ENCODE assay signal across 24 cellular contexts in genomic region chr3:125151916-125152315, GRCh38.
A peak's percentile ranks its signal among the peaks of the same experiment; 100 is the strongest.
DNase-seq lines count a peak whose midpoint lies in the region; ATAC-seq and TF ChIP-seq lines count a peak whose summit lies in the region.
"Had no signal": no experiment of that assay in that cellular context is flagged by ENCODE, and none has a peak within 500 bp of the region (broad histone marks: within the 10 kb centered on the region; RNA-seq: fewer than 3 reads in every experiment).

No MANE protein-coding gene starts in this region.

- TF ChIP-seq CTCF in chondrocyte (IDR thresholded peaks at IDR 0.05) (no peak), tibial artery (IDR thresholded peaks at IDR 0.05) (no peak)

- intact Hi-C loops in tibial artery (cut with DNase I; ENCODE audit: low total_unique reads): no loop called here

- H3K14ac ChIP-seq in mesenchymal stem cell (ENCODE audit: low read length in 2 of 2): no peak overlapping the region

- no peak overlapping the region for H2AFZ ChIP-seq in Karpas-422 (ENCODE audit: low read length)
- no peak overlapping the region for H2AFZ ChIP-seq in mesenchymal stem cell (ENCODE audit: low read depth, low read length)
- H2AFZ ChIP-seq: neural progenitor cell had no signal

- no peak overlapping the region for H3K4me2 ChIP-seq in Karpas-422 (ENCODE audit: low read depth, low read length, poor library complexity, severe bottlenecking)
- no peak overlapping the region for H3K4me2 ChIP-seq in mesenchymal stem cell (ENCODE audit: low read length, poor library complexity, severe bottlenecking)
- H3K4me2 ChIP-seq: neural progenitor cell had no signal

- no peaks in the 10 kb centered on the region for H3K27me3 Mint-ChIP-seq in chondrocyte (ENCODE audit: low read depth)
- H3K27me3 Mint-ChIP-seq: activated naive CD4-positive, alpha-beta T cell treated with anti-CD3 and anti-CD28 coated beads, Interleukin-2, amount 50 U/mL, for 24 hours had no signal

- H4K20me1 ChIP-seq in Karpas-422 (ENCODE audit: insufficient read depth, low read depth, low read length): no peaks in the 10 kb centered on the region

- H3K9ac ChIP-seq in Karpas-422 (ENCODE audit: low read length) (no peak overlapping the region), mesenchymal stem cell (ENCODE audit: low read length) (peak overlapping the region; percentile 50)
- H3K9ac ChIP-seq: neural progenitor cell had no signal

- no peaks in the 10 kb centered on the region for H3K36me3 Mint-ChIP-seq in chondrocyte (ENCODE audit: low read depth)
- H3K36me3 Mint-ChIP-seq: activated CD4-positive, alpha-beta memory T cell treated with anti-CD3 and anti-CD28 coated beads for 36 hours; activated naive CD4-positive, alpha-beta T cell treated with anti-CD3 and anti-CD28 coated beads, Interleukin-2, amount 50 U/mL, for 24 hours; neural progenitor cell had no signal

- H3K4me1 ChIP-seq in Karpas-422 (ENCODE audit: low read length): peaks cover 96% of the 10 kb centered on the region
- peaks cover 22% of the 10 kb centered on the region for H3K4me1 ChIP-seq in mesenchymal stem cell (ENCODE audit: control insufficient read depth, insufficient read depth, low read depth, low read length)
- H3K4me1 ChIP-seq in tibial artery: peaks cover 0 to 52% (median 32%) of the 10 kb centered on the region in 4 donors
- peaks cover 11% of the 10 kb centered on the region for H3K4me1 ChIP-seq in SJCRH30

- no peak overlapping the region for H4K8ac ChIP-seq in mesenchymal stem cell (ENCODE audit: low read length)

- DNase-seq in Karpas-422: no peak
- no peak for DNase-seq in chondrocyte (ENCODE audit: low spot score)
- no peak for DNase-seq in mesenchymal stem cell
- DNase-seq in tibial artery: no peak
- DNase-seq in SJCRH30: no peak
- DNase-seq in inferior parietal cortex (ENCODE audit: extremely low spot score): no peak
- DNase-seq: activated CD4-positive, alpha-beta memory T cell treated with anti-CD3 and anti-CD28 coated beads for 36 hours; anterior cingulate cortex; C1 segment of cervical spinal cord; COR-L47; DMS79; HFFc6; mammary epithelial cell; NCI-H1436; NCI-H2081 treated with DMSO at 0.1 percent for 48 hours; transverse colon had no signal

- no peak overlapping the region for H2AK5ac ChIP-seq in mesenchymal stem cell (ENCODE audit: low read length, severe bottlenecking)

- H2BK15ac ChIP-seq in mesenchymal stem cell (ENCODE audit: low read depth, poor library complexity, severe bottlenecking): no peak overlapping the region

- H3K27ac Mint-ChIP-seq in chondrocyte (ENCODE audit: unreplicated experiment): peak overlapping the region; percentile 87
- H3K27ac Mint-ChIP-seq: activated CD4-positive, alpha-beta memory T cell treated with anti-CD3 and anti-CD28 coated beads for 36 hours; activated naive CD4-positive, alpha-beta T cell treated with anti-CD3 and anti-CD28 coated beads, Interleukin-2, amount 50 U/mL, for 24 hours; activated T-helper 2 cell treated with anti-CD3 and anti-CD28 coated beads, Interferon-gamma antibody, Interleukin-2, Interleukin-4, amounts not matched to agents 10 μg/mL and 5 μg/mL and 100 μg/mL, durations not matched to agents 14 hours and 24 hours and 36 hours; HFFc6; stimulated activated naive CD8-positive, alpha-beta T cell treated with anti-CD3 and anti-CD28 coated beads, Interleukin-15, Interleukin-2, amounts not matched to agents 100 ng/mL and 50 ng/mL, for 24 hours; T-helper 1 cell treated with Interleukin-12 subunit alpha and Interleukin-12 subunit beta and Interleukin-4 antibody, amounts not matched to agents 30 μg/mL and 1 μg/mL, for 36 hours had no signal

- H3K23ac ChIP-seq in mesenchymal stem cell (ENCODE audit: low read length in 2 of 2): no peak overlapping the region

- no peak for ATAC-seq in SK-N-SH treated with all-trans-retinoic acid at 6 μM for 48 hours

- H3K4me1 Mint-ChIP-seq in chondrocyte (ENCODE audit: low read depth): peaks cover 58% of the 10 kb centered on the region

- H3K18ac ChIP-seq in mesenchymal stem cell (ENCODE audit: low read depth in 1 of 2, low read length in 2 of 2): no peak overlapping the region

- no peak overlapping the region for H2BK5ac ChIP-seq in mesenchymal stem cell (ENCODE audit: low read depth, low read length, poor library complexity, severe bottlenecking)

- H3K4me3 ChIP-seq in Karpas-422 (ENCODE audit: low read length): no peak overlapping the region
- no peak overlapping the region for H3K4me3 ChIP-seq in mesenchymal stem cell (ENCODE audit: insufficient read depth in 1 of 2, low read depth in 1 of 2, low read length in 2 of 2)
- peak overlapping the region; percentile 25 to 28 for H3K4me3 ChIP-seq in tibial artery
- no peak overlapping the region for H3K4me3 ChIP-seq in SJCRH30
- H3K4me3 ChIP-seq: neural progenitor cell, SK-N-MC, transverse colon had no signal

- peak overlapping the region; percentile 63 for H3K27ac ChIP-seq in Karpas-422 (ENCODE audit: low read length)
- no peak overlapping the region for H3K27ac ChIP-seq in mesenchymal stem cell (ENCODE audit: low read length, poor library complexity, severe bottlenecking)
- H3K27ac ChIP-seq in tibial artery: peak overlapping the region; percentile 62 to 66
- no peak overlapping the region for H3K27ac ChIP-seq in SJCRH30
- H3K27ac ChIP-seq: neural progenitor cell, RWPE1, SK-N-MC, transverse colon had no signal

- H3K79me2 ChIP-seq in Karpas-422 (ENCODE audit: low read length): no peaks in the 10 kb centered on the region

- H2BK120ac ChIP-seq in mesenchymal stem cell (ENCODE audit: low read depth, low read length): no peak overlapping the region

- H3K9me3 Mint-ChIP-seq in chondrocyte (ENCODE audit: low read depth): no peaks in the 10 kb centered on the region
- H3K9me3 Mint-ChIP-seq: activated CD4-positive, alpha-beta memory T cell treated with anti-CD3 and anti-CD28 coated beads for 36 hours; activated naive CD4-positive, alpha-beta T cell treated with anti-CD3 and anti-CD28 coated beads, Interleukin-2, amount 50 U/mL, for 24 hours; activated T-helper 2 cell treated with anti-CD3 and anti-CD28 coated beads, Interferon-gamma antibody, Interleukin-2, Interleukin-4, amounts not matched to agents 10 μg/mL and 5 μg/mL and 100 μg/mL, durations not matched to agents 14 hours and 24 hours and 36 hours; HFFc6; neural progenitor cell; stimulated activated naive CD8-positive, alpha-beta T cell treated with anti-CD3 and anti-CD28 coated beads, Interleukin-15, Interleukin-2, amounts not matched to agents 100 ng/mL and 50 ng/mL, for 24 hours; T-helper 1 cell treated with Interleukin-12 subunit alpha and Interleukin-12 subunit beta and Interleukin-4 antibody, amounts not matched to agents 30 μg/mL and 1 μg/mL, for 36 hours had no signal

- H3K27me3 ChIP-seq in Karpas-422 (ENCODE audit: low read length) (no peaks in the 10 kb centered on the region), mesenchymal stem cell (ENCODE audit: control insufficient read depth in 1 of 2, insufficient read depth in 1 of 2, low read length in 2 of 2) (no peaks in the 10 kb centered on the region), tibial artery (no peaks in the 10 kb centered on the region), SJCRH30 (no peaks in the 10 kb centered on the region)
- H3K27me3 ChIP-seq: neural progenitor cell, transverse colon had no signal

- H3K9me3 ChIP-seq in Karpas-422 (ENCODE audit: low read length) (no peaks in the 10 kb centered on the region), mesenchymal stem cell (ENCODE audit: control insufficient read depth, low read length) (no peaks in the 10 kb centered on the region), tibial artery (no peaks in the 10 kb centered on the region), SJCRH30 (replicated peaks) (no peaks in the 10 kb centered on the region)
- H3K9me3 ChIP-seq: transverse colon had no signal

- H4K91ac ChIP-seq in mesenchymal stem cell (ENCODE audit: low read length): no peak overlapping the region

- H3K79me1 ChIP-seq in mesenchymal stem cell (replicated peaks; ENCODE audit: low read length, poor library complexity, severe bottlenecking): no peaks in the 10 kb centered on the region

- H3K4ac ChIP-seq in mesenchymal stem cell (ENCODE audit: low read depth in 1 of 2, low read length in 2 of 2): no peak overlapping the region

- no peaks in the 10 kb centered on the region for H3K9me2 ChIP-seq in Karpas-422 (replicated peaks; ENCODE audit: insufficient read depth, low read length)

- peak overlapping the region; percentile 20 for H3K4me3 Mint-ChIP-seq in chondrocyte (ENCODE audit: unreplicated experiment)
- H3K4me3 Mint-ChIP-seq: activated CD4-positive, alpha-beta memory T cell treated with anti-CD3 and anti-CD28 coated beads for 36 hours; activated naive CD4-positive, alpha-beta T cell treated with anti-CD3 and anti-CD28 coated beads, Interleukin-2, amount 50 U/mL, for 24 hours; HFFc6; stimulated activated naive CD8-positive, alpha-beta T cell treated with anti-CD3 and anti-CD28 coated beads, Interleukin-15, Interleukin-2, amounts not matched to agents 100 ng/mL and 50 ng/mL, for 24 hours; T-helper 1 cell treated with Interleukin-12 subunit alpha and Interleukin-12 subunit beta and Interleukin-4 antibody, amounts not matched to agents 30 μg/mL and 1 μg/mL, for 36 hours had no signal

- WGBS in mesenchymal stem cell: 100% methylated on average over 1 of the region's 1 CpG

- no peak overlapping the region for H2BK12ac ChIP-seq in mesenchymal stem cell (ENCODE audit: low read length in 2 of 2)

- H3K36me3 ChIP-seq in Karpas-422 (ENCODE audit: insufficient read depth, low read length): no peaks in the 10 kb centered on the region
- peaks cover 0 to 4% of the 10 kb centered on the region in 2 experiments for H3K36me3 ChIP-seq in mesenchymal stem cell (ENCODE audit: control insufficient read depth in 1 of 2, insufficient read depth in 2 of 2, low read depth in 1 of 2, low read length in 2 of 2)
- H3K36me3 ChIP-seq in tibial artery: no peaks in the 10 kb centered on the region
- H3K36me3 ChIP-seq in SJCRH30: no peaks in the 10 kb centered on the region
- H3K36me3 ChIP-seq: neural progenitor cell, transverse colon had no signal

TF ChIP-seq in SK-N-SH treated with all-trans-retinoic acid at 6 μM for 48 hours, 23 proteins besides CTCF, POLR2A, EP300 and RAD21:
- TF ChIP-seq CSDC2 (CRISPR knock-in tag; IDR thresholded peaks at IDR 0.05): no peak
- no peak for TF ChIP-seq ZNF8 (CRISPR knock-in tag; IDR thresholded peaks at IDR 0.05)
- no peak for TF ChIP-seq OSR1 (CRISPR knock-in tag; IDR thresholded peaks at IDR 0.05)
- no peak for TF ChIP-seq ISL1 (CRISPR knock-in tag; IDR thresholded peaks at IDR 0.05)
- TF ChIP-seq GLIS3 (CRISPR knock-in tag; IDR thresholded peaks at IDR 0.05): no peak
- TF ChIP-seq ZNF565 (CRISPR knock-in tag; conservative IDR thresholded peaks at IDR 0.05; ENCODE audit: low read depth): no peak
- no peak for TF ChIP-seq ARNTL (CRISPR knock-in tag; IDR thresholded peaks at IDR 0.05; ENCODE audit: borderline replicate concordance, low read depth)
- no peak for TF ChIP-seq RARB (CRISPR knock-in tag; IDR thresholded peaks at IDR 0.05)

Comparison
In these comparisons a context has a peak if more than half of its experiments do, and no peak if none do; other contexts are left out.
1. H3K27ac ChIP-seq: peak in Karpas-422 (single experiment) and tibial artery (2 of 2); none in mesenchymal stem cell (single experiment) and SJCRH30 (single experiment).
2. H3K4me3 ChIP-seq: peak in tibial artery (2 of 2); none in Karpas-422 (single experiment), mesenchymal stem cell (0 of 2) and SJCRH30 (single experiment).